ENCODE assay signal across 1 cellular context in the genomic region with DNA sequence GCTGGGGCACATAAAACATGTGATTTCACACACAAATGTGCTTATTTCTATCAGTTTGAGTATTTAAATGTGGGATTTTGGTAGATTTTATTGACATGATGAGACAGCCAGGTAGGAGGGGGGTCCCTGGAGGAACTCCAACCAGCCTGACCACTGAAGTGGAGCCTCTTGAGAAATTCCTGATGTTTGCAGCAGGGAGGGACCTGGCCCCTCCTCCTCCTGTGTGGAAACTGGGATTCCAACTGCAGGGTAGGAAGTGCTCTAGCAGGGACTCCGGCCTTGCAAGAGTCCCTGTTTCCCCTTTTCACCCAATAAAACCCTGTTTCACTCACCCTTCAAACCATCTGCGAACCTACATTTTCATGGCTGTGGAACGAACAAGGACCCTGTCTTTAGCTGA.
TF ChIP-seq lines count a peak whose summit lies in the region.

No MANE protein-coding gene starts in this region.

TF ChIP-seq in GM23338, 12 proteins besides CTCF, POLR2A, EP300 and RAD21 (continued from another document):
- no peak for TF ChIP-seq ZNF462 (CRISPR knock-in tag; IDR thresholded peaks at IDR 0.05)
